8 cellular contexts compared by ENCODE assay signal in genomic region chr7:105003275-105003674, GRCh38. TPM values are rescaled to one million over a fixed set of nuclear protein-coding genes. Genes with fewer than 3 reads are reported as not detected.
DNase-seq lines count a peak whose midpoint lies in the region; ATAC-seq lines count a peak whose summit lies in the region.

No MANE protein-coding gene starts in this region.

- peak overlapping the region; percentile 68 for H3K4me3 Mint-ChIP-seq in activated naive CD8-positive, alpha-beta T cell treated with anti-CD3 and anti-CD28 coated beads, Interleukin-2, amount 50 U/mL, for 24 hours
- peak overlapping the region; percentile 60 for H3K4me3 Mint-ChIP-seq in stimulated activated effector memory CD8-positive, alpha-beta T cell treated with anti-CD3 and anti-CD28 coated beads, Interleukin-12 subunit alpha, Interleukin-12 subunit beta, amount 100 ng/mL, for 72 hours

- 23% methylated on average over 5 of the region's 5 CpGs for WGBS in right cardiac atrium

- peaks cover 30% of the 10 kb centered on the region for H3K36me3 ChIP-seq in HUES6 (ENCODE audit: control insufficient read depth, insufficient read depth, low read length)

- peak overlapping the region; percentile 69 for H3K27ac Mint-ChIP-seq in activated naive CD8-positive, alpha-beta T cell treated with anti-CD3 and anti-CD28 coated beads, Interleukin-2, amount 50 U/mL, for 24 hours
- H3K27ac Mint-ChIP-seq in stimulated activated effector memory CD8-positive, alpha-beta T cell treated with anti-CD3 and anti-CD28 coated beads, Interleukin-12 subunit alpha, Interleukin-12 subunit beta, amount 100 ng/mL, for 72 hours, result peak overlapping the region; percentile 41

- ATAC-seq in activated naive CD8-positive, alpha-beta T cell treated with anti-CD3 and anti-CD28 coated beads, Interleukin-2, amount 50 U/mL, for 24 hours, result peak; percentile 95
- peak; percentile 67 to 85 for ATAC-seq in right cardiac atrium
- peak; percentile 96 for ATAC-seq in stimulated activated effector memory CD8-positive, alpha-beta T cell treated with anti-CD3 and anti-CD28 coated beads, Interleukin-12 subunit alpha, Interleukin-12 subunit beta, amount 100 ng/mL, for 72 hours
- ATAC-seq in GM21390 (IDR thresholded peaks at IDR 0.05; ENCODE audit: unreplicated experiment), result no peak

- no peaks in the 10 kb centered on the region for H3K9me3 Mint-ChIP-seq in activated naive CD8-positive, alpha-beta T cell treated with anti-CD3 and anti-CD28 coated beads, Interleukin-2, amount 50 U/mL, for 24 hours
- H3K9me3 Mint-ChIP-seq in stimulated activated effector memory CD8-positive, alpha-beta T cell treated with anti-CD3 and anti-CD28 coated beads, Interleukin-12 subunit alpha, Interleukin-12 subunit beta, amount 100 ng/mL, for 72 hours, result no peaks in the 10 kb centered on the region

- no peaks in the 10 kb centered on the region for H3K27me3 Mint-ChIP-seq in activated naive CD8-positive, alpha-beta T cell treated with anti-CD3 and anti-CD28 coated beads, Interleukin-2, amount 50 U/mL, for 24 hours

- H3K27me3 ChIP-seq in HUES6 (ENCODE audit: control insufficient read depth, insufficient read depth, low read length) (no peaks in the 10 kb centered on the region), right cardiac atrium (ENCODE audit: control insufficient read depth, insufficient read depth) (no peaks in the 10 kb centered on the region)

- no peak overlapping the region for H3K4me3 ChIP-seq in HUES6 (ENCODE audit: low read depth, low read length)
- no peak overlapping the region for H3K4me3 ChIP-seq in right cardiac atrium (ENCODE audit: low read length)

- peaks cover 92% of the 10 kb centered on the region for H3K4me1 Mint-ChIP-seq in activated naive CD8-positive, alpha-beta T cell treated with anti-CD3 and anti-CD28 coated beads, Interleukin-2, amount 50 U/mL, for 24 hours
- peaks cover 69% of the 10 kb centered on the region for H3K4me1 Mint-ChIP-seq in stimulated activated effector memory CD8-positive, alpha-beta T cell treated with anti-CD3 and anti-CD28 coated beads, Interleukin-12 subunit alpha, Interleukin-12 subunit beta, amount 100 ng/mL, for 72 hours

- H3K27ac ChIP-seq in HUES6 (ENCODE audit: low read depth, low read length) (no peak overlapping the region), right cardiac atrium (ENCODE audit: low read length) (peak overlapping the region; percentile 77)

- H3K36me3 Mint-ChIP-seq in activated naive CD8-positive, alpha-beta T cell treated with anti-CD3 and anti-CD28 coated beads, Interleukin-2, amount 50 U/mL, for 24 hours (ENCODE audit: low read depth), result peaks cover 49% of the 10 kb centered on the region
- H3K36me3 Mint-ChIP-seq in stimulated activated effector memory CD8-positive, alpha-beta T cell treated with anti-CD3 and anti-CD28 coated beads, Interleukin-12 subunit alpha, Interleukin-12 subunit beta, amount 100 ng/mL, for 72 hours, result peaks cover 99% of the 10 kb centered on the region

- intact Hi-C loops in right cardiac atrium (cut with DNase I), result loop anchor here in 1 of 4 donors (10.0 kb wide), 1 partner anchor 1862 kb away; the partner anchor contains the start of gene PIK3CG

- H3K4me1 ChIP-seq in HUES6 (ENCODE audit: control insufficient read depth, insufficient read depth, low read length) (peaks cover 25% of the 10 kb centered on the region), right cardiac atrium (ENCODE audit: control insufficient read depth, insufficient read depth, low read length) (peaks cover 10% of the 10 kb centered on the region)

- H3K9ac ChIP-seq in HUES6 (ENCODE audit: low read length), result peak overlapping the region; percentile 22

- H3K9me3 ChIP-seq in HUES6 (ENCODE audit: control insufficient read depth, insufficient read depth, low read depth, low read length), result no peaks in the 10 kb centered on the region
- no peaks in the 10 kb centered on the region for H3K9me3 ChIP-seq in right cardiac atrium (ENCODE audit: control insufficient read depth, low read length)

- peak; percentile 64 for DNase-seq in A172 (ENCODE audit: low spot score)
- DNase-seq in activated naive CD8-positive, alpha-beta T cell treated with anti-CD3 and anti-CD28 coated beads, Interleukin-2, amount 50 U/mL, for 24 hours, result no peak
- peak in 1 of 3 donors; percentile 55 for DNase-seq in right cardiac atrium
- no peak for DNase-seq in stimulated activated effector memory CD8-positive, alpha-beta T cell treated with anti-CD3 and anti-CD28 coated beads, Interleukin-12 subunit alpha, Interleukin-12 subunit beta, amount 100 ng/mL, for 72 hours (ENCODE audit: low spot score in 2 of 2)
- no peak for DNase-seq in cerebellum (ENCODE audit: low spot score)
- DNase-seq in NCI-H2196 (lab: John Stamatoyannopoulos, UW; ENCODE audit: unreplicated experiment), result no peak

RNA-seq across cellular contexts. Expression of gene KMT2E, which starts 10.7 kb away (rescaled TPM):
- total RNA-seq in A172 (2014; rRNA removed; shearing (Covaris generic)), result 27.6 and 40.3 TPM in 2 replicates
- total RNA-seq in right cardiac atrium (10 to 100 TPM; 49.2 to 73.1 (median 59.1) TPM), cerebellum (247 TPM)
- 17.8 TPM for polyA plus RNA-seq in right cardiac atrium
